Comparison of ENCODE assay signal across 31 cellular contexts in genomic region chr6:165317723-165318122, GRCh38. TPM values are rescaled to one million over a fixed set of nuclear protein-coding genes. Genes with fewer than 3 reads are reported as not detected.
"Had no signal": no experiment of that assay in that cellular context is flagged by ENCODE, and none has a peak within 500 bp of the region (broad histone marks: within the 10 kb centered on the region; RNA-seq: fewer than 3 reads in every experiment).

No MANE protein-coding gene starts in this region.

- H3K36me3 Mint-ChIP-seq: stimulated activated effector memory CD8-positive, alpha-beta T cell treated with anti-CD3 and anti-CD28 coated beads, Interleukin-12 subunit alpha, Interleukin-12 subunit beta, amount 100 ng/mL, for 72 hours; stimulated activated memory B cell treated with anti-CD40 and anti-IgM and Interleukin-4, amounts not matched to agents 10 μg/mL and 1 μg/mL and 100 μg/mL, for 72 hours; stimulated activated naive B cell treated with anti-CD40 and anti-IgM and Interleukin-4, amounts not matched to agents 10 μg/mL and 1 μg/mL and 100 μg/mL, for 72 hours had no signal

- H3K4me1 ChIP-seq: stomach, suprapubic skin, testis, thyroid gland, tibial artery, tibial nerve, transverse colon, upper lobe of left lung, upper lobe of right lung, uterus, vagina had no signal

- H3K4me3 Mint-ChIP-seq: stimulated activated effector memory CD8-positive, alpha-beta T cell treated with anti-CD3 and anti-CD28 coated beads, Interleukin-12 subunit alpha, Interleukin-12 subunit beta, amount 100 ng/mL, for 72 hours; stimulated activated memory B cell treated with anti-CD40 and anti-IgM and Interleukin-4, amounts not matched to agents 10 μg/mL and 1 μg/mL and 100 μg/mL, for 72 hours; stimulated activated naive B cell treated with anti-CD40 and anti-IgM and Interleukin-4, amounts not matched to agents 10 μg/mL and 1 μg/mL and 100 μg/mL, for 72 hours; stimulated activated naive CD8-positive, alpha-beta T cell treated with anti-CD3 and anti-CD28 coated beads, Interleukin-15, amount 100 ng/mL, for 72 hours; stimulated activated naive CD8-positive, alpha-beta T cell treated with anti-CD3 and anti-CD28 coated beads, Interleukin-15, Interleukin-2, amounts not matched to agents 100 ng/mL and 50 ng/mL, for 24 hours; type B pancreatic cell had no signal

- H3K27ac Mint-ChIP-seq: stimulated activated effector memory CD8-positive, alpha-beta T cell treated with anti-CD3 and anti-CD28 coated beads, Interleukin-12 subunit alpha, Interleukin-12 subunit beta, amount 100 ng/mL, for 72 hours; stimulated activated memory B cell treated with anti-CD40 and anti-IgM and Interleukin-4, amounts not matched to agents 10 μg/mL and 1 μg/mL and 100 μg/mL, for 72 hours; stimulated activated naive B cell treated with anti-CD40 and anti-IgM and Interleukin-4, amounts not matched to agents 10 μg/mL and 1 μg/mL and 100 μg/mL, for 72 hours; stimulated activated naive CD8-positive, alpha-beta T cell treated with anti-CD3 and anti-CD28 coated beads, Interleukin-15, amount 100 ng/mL, for 72 hours; stimulated activated naive CD8-positive, alpha-beta T cell treated with anti-CD3 and anti-CD28 coated beads, Interleukin-15, Interleukin-2, amounts not matched to agents 100 ng/mL and 50 ng/mL, for 24 hours; type B pancreatic cell had no signal

- ATAC-seq: stimulated activated effector memory CD8-positive, alpha-beta T cell treated with anti-CD3 and anti-CD28 coated beads, Interleukin-12 subunit alpha, Interleukin-12 subunit beta, amount 100 ng/mL, for 72 hours; stimulated activated memory B cell treated with anti-CD40 and anti-IgM and Interleukin-4, amounts not matched to agents 10 μg/mL and 1 μg/mL and 100 μg/mL, for 72 hours; stimulated activated naive B cell treated with anti-CD40 and anti-IgM and Interleukin-4, amounts not matched to agents 10 μg/mL and 1 μg/mL and 100 μg/mL, for 72 hours; stimulated activated naive CD8-positive, alpha-beta T cell treated with anti-CD3 and anti-CD28 coated beads, Interleukin-15, amount 100 ng/mL, for 72 hours; stimulated activated naive CD8-positive, alpha-beta T cell treated with anti-CD3 and anti-CD28 coated beads, Interleukin-15, Interleukin-2, amounts not matched to agents 100 U/mL and 50 U/mL, for 24 hours; upper lobe of right lung had no signal

- H3K27me3 Mint-ChIP-seq: stimulated activated memory B cell treated with anti-CD40 and anti-IgM and Interleukin-4, amounts not matched to agents 10 μg/mL and 1 μg/mL and 100 μg/mL, for 72 hours; stimulated activated naive B cell treated with anti-CD40 and anti-IgM and Interleukin-4, amounts not matched to agents 10 μg/mL and 1 μg/mL and 100 μg/mL, for 72 hours; stimulated activated naive CD8-positive, alpha-beta T cell treated with anti-CD3 and anti-CD28 coated beads, Interleukin-15, amount 100 ng/mL, for 72 hours; stimulated activated naive CD8-positive, alpha-beta T cell treated with anti-CD3 and anti-CD28 coated beads, Interleukin-15, Interleukin-2, amounts not matched to agents 100 ng/mL and 50 ng/mL, for 24 hours had no signal

- H3K9me3 ChIP-seq: testis, thyroid gland, upper lobe of right lung, uterus, vagina had no signal

- H3K27ac ChIP-seq: stomach, suprapubic skin, testis, thoracic aorta, thyroid gland, tibial artery, tibial nerve, transverse colon, upper lobe of left lung, upper lobe of right lung, uterus, vagina had no signal

- H3K4me3 ChIP-seq: stomach, suprapubic skin, testis, thoracic aorta, thyroid gland, tibial artery, tibial nerve, transverse colon, upper lobe of left lung, upper lobe of right lung, uterus, vagina had no signal

- DNase-seq: stimulated activated CD4-positive, alpha-beta T cell treated with anti-CD3 and anti-CD28 coated beads, Interleukin-2, amount 100 ng/mL, for 48 hours; stimulated activated CD4-positive, alpha-beta T cell treated with anti-CD3 and anti-CD28 coated beads, Interleukin-4, amount 100 ng/mL, for 1 hour; stimulated activated CD4-positive, alpha-beta T cell treated with anti-CD3 and anti-CD28 coated beads, Interleukin-4, amount 100 ng/mL, for 24 hours; stimulated activated CD4-positive, alpha-beta T cell treated with anti-CD3 and anti-CD28 coated beads, Interleukin-4, amount 100 ng/mL, for 4 hours; stimulated activated CD8-positive, alpha-beta memory T cell treated with anti-CD3 and anti-CD28 coated beads, Interleukin-4, amount 100 ng/mL, for 48 hours; stimulated activated naive B cell treated with anti-CD40 and anti-IgM and Interleukin-4, amounts not matched to agents 10 μg/mL and 1 μg/mL and 100 μg/mL, for 72 hours; stimulated activated naive CD4-positive, alpha-beta T cell; stimulated activated naive CD4-positive, alpha-beta T cell treated with Interleukin-2 at 50 U/mL for 16 hours; stimulated activated naive CD8-positive, alpha-beta T cell treated with anti-CD3 and anti-CD28 coated beads, Interleukin-15, amount 100 ng/mL, for 72 hours; stimulated activated naive CD8-positive, alpha-beta T cell treated with anti-CD3 and anti-CD28 coated beads, Interleukin-15, Interleukin-2, amounts not matched to agents 100 U/mL and 50 U/mL, for 24 hours; stomach; substantia nigra; testis; thyroid gland; tibial artery; transverse colon; trophoblast cell; upper lobe of left lung; upper lobe of right lung; uterus had no signal

- H3K36me3 ChIP-seq: stomach, suprapubic skin, thoracic aorta, thyroid gland, tibial artery, tibial nerve, transverse colon, upper lobe of left lung, upper lobe of right lung, uterus, vagina had no signal

- H3K27me3 ChIP-seq: stomach, suprapubic skin, testis, thyroid gland, tibial artery, tibial nerve, transverse colon, upper lobe of left lung, upper lobe of right lung, uterus, vagina had no signal

- H3K4me1 Mint-ChIP-seq: stimulated activated effector memory CD8-positive, alpha-beta T cell treated with anti-CD3 and anti-CD28 coated beads, Interleukin-12 subunit alpha, Interleukin-12 subunit beta, amount 100 ng/mL, for 72 hours; stimulated activated memory B cell treated with anti-CD40 and anti-IgM and Interleukin-4, amounts not matched to agents 10 μg/mL and 1 μg/mL and 100 μg/mL, for 72 hours; stimulated activated naive B cell treated with anti-CD40 and anti-IgM and Interleukin-4, amounts not matched to agents 10 μg/mL and 1 μg/mL and 100 μg/mL, for 72 hours; stimulated activated naive CD8-positive, alpha-beta T cell treated with anti-CD3 and anti-CD28 coated beads, Interleukin-15, amount 100 ng/mL, for 72 hours had no signal

RNA-seq across cellular contexts. Expression of gene C6orf118, which starts 8.3 kb away (rescaled TPM):
- total RNA-seq: subcutaneous adipose tissue, suprapubic skin, thoracic aorta, tibial nerve, transverse colon, upper lobe of right lung, ureter, urinary bladder, vagina had no signal
- polyA plus RNA-seq: urinary bladder had no signal
